Comparison of ENCODE assay signal across 8 cellular contexts in the genomic region with DNA sequence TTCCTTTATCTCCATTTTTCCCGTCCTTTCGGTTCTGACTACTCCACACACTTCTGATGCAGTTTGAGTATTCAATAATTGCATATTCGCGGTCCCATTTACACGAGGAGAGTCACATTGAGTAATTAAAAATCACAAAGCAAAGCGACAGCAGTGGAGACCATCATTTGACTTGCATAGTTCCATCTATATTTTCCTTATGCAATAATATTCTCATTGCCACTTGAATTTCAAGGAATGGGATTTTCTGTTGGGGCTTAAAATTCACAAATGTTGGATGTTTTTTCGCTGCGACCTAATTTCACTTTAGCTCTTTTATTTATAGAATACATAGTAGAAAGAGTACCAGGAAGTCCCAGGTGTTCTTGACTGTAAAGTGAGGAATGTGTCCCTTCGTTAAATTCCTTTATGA.
DNase-seq lines count a peak whose midpoint lies in the region; ATAC-seq, FAIRE-seq and TF ChIP-seq lines count a peak whose summit lies in the region.

No MANE protein-coding gene starts in this region.

- H3K9me3 ChIP-seq in gastrocnemius medialis, result no peaks in the 10 kb centered on the region

- H3K27me3 ChIP-seq in gastrocnemius medialis, result no peaks in the 10 kb centered on the region

- FAIRE-seq in GM19239 (lab: Jason Lieb, UNC), result peak; percentile 79

- TF ChIP-seq CTCF in VCaP (conservative IDR thresholded peaks at IDR 0.05) (no peak), fibroblast of villous mesenchyme (IDR thresholded peaks at IDR 0.05; ENCODE audit: insufficient read depth, low read depth, low read length) (no peak), gastrocnemius medialis (IDR thresholded peaks at IDR 0.05 in 4 of 5, conservative IDR thresholded peaks at IDR 0.05 in 1 of 5) (no peak)

- in situ Hi-C loops in gastrocnemius medialis (cut with MboI; ENCODE audit: low sequenced_read_pairs in 4 of 4), result loop anchor here in 3 of 4 donors (10.0 to 25.0 kb wide), 2 partner anchors 62 to 179 kb away; a partner anchor contains a TSS

- intact Hi-C loops in gastrocnemius medialis (cut with DNase I; ENCODE audit: low total_unique reads), result loop anchor here (2.0 to 5.0 kb wide), 3 partner anchors 69 to 184 kb away; no protein-coding TSS in a partner anchor

- peak overlapping the region; percentile 67 for H3K4me3 ChIP-seq in fibroblast of villous mesenchyme (ENCODE audit: low read depth, low read length)
- peak overlapping the region; percentile 58 to 98 (median 78) for H3K4me3 ChIP-seq in gastrocnemius medialis

- H3K36me3 ChIP-seq in gastrocnemius medialis, result no peaks in the 10 kb centered on the region

- peaks cover 12 to 17% of the 10 kb centered on the region in 2 donors for H3K4me1 ChIP-seq in gastrocnemius medialis

- peak overlapping the region; percentile 79 for H3K27ac ChIP-seq in VCaP
- H3K27ac ChIP-seq in gastrocnemius medialis, result peak overlapping the region; percentile 83 to 94 (median 89)

- no peak for ATAC-seq in gastrocnemius medialis
- no peak for ATAC-seq in HG03354 (IDR thresholded peaks at IDR 0.05; ENCODE audit: poor library complexity, severe bottlenecking, unreplicated experiment)
- ATAC-seq in GM18909 (IDR thresholded peaks at IDR 0.05; ENCODE audit: poor library complexity, unreplicated experiment), result no peak
- no peak for ATAC-seq in HG02852 (IDR thresholded peaks at IDR 0.05; ENCODE audit: unreplicated experiment)
- ATAC-seq in GM18511 (IDR thresholded peaks at IDR 0.05; ENCODE audit: unreplicated experiment), result no peak

- DNase-seq in GM19239 (ENCODE audit: insufficient read length, low spot score) (no peak), fibroblast of villous mesenchyme (ENCODE audit: low read depth) (no peak), gastrocnemius medialis (no peak)

- TF ChIP-seq POLR2A in gastrocnemius medialis (IDR thresholded peaks at IDR 0.05), result no peak
